1 cellular context compared by ENCODE assay signal in genomic region chr7:6284461-6285360, GRCh38.
TF ChIP-seq lines count a peak whose summit lies in the region.

No MANE protein-coding gene starts in this region.

TF ChIP-seq in HepG2, 621 proteins besides CTCF, POLR2A, EP300 and RAD21:
- TF ChIP-seq ZNF770 (CRISPR knock-in tag; IDR thresholded peaks at IDR 0.05) (peak; percentile 67), FOSL2 (CRISPR knock-in tag; IDR thresholded peaks at IDR 0.05) (peak; percentile 83), ZNF121 (CRISPR knock-in tag; IDR thresholded peaks at IDR 0.05) (0 out of 2 replicates have a peak, but pooled peaks have one; percentile 34), TBX2 (CRISPR knock-in tag; IDR thresholded peaks at IDR 0.05; ENCODE audit: borderline replicate concordance) (no peak), ETV5 (CRISPR knock-in tag; IDR thresholded peaks at IDR 0.05; ENCODE audit: borderline replicate concordance) (peak; percentile 22; the same call in 1 of the 2 replicates), FOXP1 (IDR thresholded peaks at IDR 0.05) (no peak), FOXP1 (CRISPR knock-in tag; IDR thresholded peaks at IDR 0.05) (peak; percentile 34; the same call in 1 of the 2 replicates), GABPB1 (CRISPR knock-in tag; IDR thresholded peaks at IDR 0.05) (0 out of 2 replicates have a peak, but pooled peaks have one; percentile 18), HIC2 (CRISPR knock-in tag; IDR thresholded peaks at IDR 0.05; ENCODE audit: low read depth) (no peak), MEIS2 (CRISPR knock-in tag; IDR thresholded peaks at IDR 0.05) (no peak), ZMYM2 (CRISPR knock-in tag; IDR thresholded peaks at IDR 0.05) (peak; percentile 27; the same call in 1 of the 2 replicates)
- TF ChIP-seq, protein P1, sequence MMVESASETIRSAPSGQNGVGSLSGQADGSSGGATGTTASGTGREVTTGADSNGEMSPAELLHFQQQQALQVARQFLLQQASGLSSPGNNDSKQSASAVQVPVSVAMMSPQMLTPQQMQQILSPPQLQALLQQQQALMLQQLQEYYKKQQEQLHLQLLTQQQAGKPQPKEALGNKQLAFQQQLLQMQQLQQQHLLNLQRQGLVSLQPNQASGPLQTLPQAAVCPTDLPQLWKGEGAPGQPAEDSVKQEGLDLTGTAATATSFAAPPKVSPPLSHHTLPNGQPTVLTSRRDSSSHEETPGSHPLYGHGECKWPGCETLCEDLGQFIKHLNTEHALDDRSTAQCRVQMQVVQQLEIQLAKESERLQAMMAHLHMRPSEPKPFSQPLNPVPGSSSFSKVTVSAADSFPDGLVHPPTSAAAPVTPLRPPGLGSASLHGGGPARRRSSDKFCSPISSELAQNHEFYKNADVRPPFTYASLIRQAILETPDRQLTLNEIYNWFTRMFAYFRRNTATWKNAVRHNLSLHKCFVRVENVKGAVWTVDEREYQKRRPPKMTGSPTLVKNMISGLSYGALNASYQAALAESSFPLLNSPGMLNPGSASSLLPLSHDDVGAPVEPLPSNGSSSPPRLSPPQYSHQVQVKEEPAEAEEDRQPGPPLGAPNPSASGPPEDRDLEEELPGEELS (CRISPR knock-in tag; IDR thresholded peaks at IDR 0.05): 0 out of 2 replicates have a peak, but pooled peaks have one; percentile 14
- TF ChIP-seq, protein P2, sequence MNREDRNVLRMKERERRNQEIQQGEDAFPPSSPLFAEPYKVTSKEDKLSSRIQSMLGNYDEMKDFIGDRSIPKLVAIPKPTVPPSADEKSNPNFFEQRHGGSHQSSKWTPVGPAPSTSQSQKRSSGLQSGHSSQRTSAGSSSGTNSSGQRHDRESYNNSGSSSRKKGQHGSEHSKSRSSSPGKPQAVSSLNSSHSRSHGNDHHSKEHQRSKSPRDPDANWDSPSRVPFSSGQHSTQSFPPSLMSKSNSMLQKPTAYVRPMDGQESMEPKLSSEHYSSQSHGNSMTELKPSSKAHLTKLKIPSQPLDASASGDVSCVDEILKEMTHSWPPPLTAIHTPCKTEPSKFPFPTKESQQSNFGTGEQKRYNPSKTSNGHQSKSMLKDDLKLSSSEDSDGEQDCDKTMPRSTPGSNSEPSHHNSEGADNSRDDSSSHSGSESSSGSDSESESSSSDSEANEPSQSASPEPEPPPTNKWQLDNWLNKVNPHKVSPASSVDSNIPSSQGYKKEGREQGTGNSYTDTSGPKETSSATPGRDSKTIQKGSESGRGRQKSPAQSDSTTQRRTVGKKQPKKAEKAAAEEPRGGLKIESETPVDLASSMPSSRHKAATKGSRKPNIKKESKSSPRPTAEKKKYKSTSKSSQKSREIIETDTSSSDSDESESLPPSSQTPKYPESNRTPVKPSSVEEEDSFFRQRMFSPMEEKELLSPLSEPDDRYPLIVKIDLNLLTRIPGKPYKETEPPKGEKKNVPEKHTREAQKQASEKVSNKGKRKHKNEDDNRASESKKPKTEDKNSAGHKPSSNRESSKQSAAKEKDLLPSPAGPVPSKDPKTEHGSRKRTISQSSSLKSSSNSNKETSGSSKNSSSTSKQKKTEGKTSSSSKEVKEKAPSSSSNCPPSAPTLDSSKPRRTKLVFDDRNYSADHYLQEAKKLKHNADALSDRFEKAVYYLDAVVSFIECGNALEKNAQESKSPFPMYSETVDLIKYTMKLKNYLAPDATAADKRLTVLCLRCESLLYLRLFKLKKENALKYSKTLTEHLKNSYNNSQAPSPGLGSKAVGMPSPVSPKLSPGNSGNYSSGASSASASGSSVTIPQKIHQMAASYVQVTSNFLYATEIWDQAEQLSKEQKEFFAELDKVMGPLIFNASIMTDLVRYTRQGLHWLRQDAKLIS (CRISPR knock-in tag; IDR thresholded peaks at IDR 0.05): no peak
